Comparison of ENCODE assay signal across 16 cellular contexts in the genomic region with DNA sequence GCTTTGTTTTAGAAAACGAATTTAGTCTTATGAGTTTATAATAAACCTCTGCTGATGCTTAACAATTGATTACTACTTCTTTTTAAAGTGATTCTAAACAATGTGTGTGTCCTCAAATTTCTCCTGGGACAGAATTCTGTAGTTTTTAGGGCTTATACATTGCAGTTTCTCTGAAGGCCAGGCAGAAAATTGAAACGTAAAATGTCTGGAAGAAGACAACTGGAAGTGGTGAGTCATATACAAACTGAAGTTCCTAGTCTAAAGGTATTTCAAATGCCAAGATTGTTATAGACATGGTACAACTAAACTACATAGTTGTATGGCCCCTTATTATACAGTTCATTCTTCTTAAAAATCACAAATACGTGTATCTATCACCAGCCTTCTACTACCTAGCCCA.
"Had no signal": no experiment of that assay in that cellular context is flagged by ENCODE, and none has a peak within 500 bp of the region (broad histone marks: within the 10 kb centered on the region; RNA-seq: fewer than 3 reads in every experiment).

No MANE protein-coding gene starts in this region.

- DNase-seq: activated CD4-positive, alpha-beta T cell treated with anti-CD3 and anti-CD28 coated beads for 36 hours; activated CD8-positive, alpha-beta memory T cell treated with anti-CD3 and anti-CD28 coated beads, Interleukin-2, amount 50 U/mL, for 48 hours; activated CD8-positive, alpha-beta T cell treated with anti-CD3 and anti-CD28 coated beads, Interleukin-2, amount 10 ng/mL, durations not matched to agents 7 days and 5 days; activated naive CD8-positive, alpha-beta T cell treated with anti-CD3 and anti-CD28 coated beads, Interleukin-2, amount 10 ng/mL, durations not matched to agents 7 days and 5 days; aorta; effector CD8-positive, alpha-beta T cell; lower lobe of right lung; stimulated activated CD4-positive, alpha-beta T cell treated with anti-CD3 and anti-CD28 coated beads, Interleukin-12 subunit alpha, Interleukin-12 subunit beta, amount 100 ng/mL, for 4 hours; stimulated activated CD4-positive, alpha-beta T cell treated with anti-CD3 and anti-CD28 coated beads, Interleukin-2, amount 100 ng/mL, for 48 hours; stimulated activated naive CD4-positive, alpha-beta T cell treated with Interleukin-2 at 50 U/mL for 16 hours; testis; WERI-Rb-1 had no signal

- H3K4me1 ChIP-seq: lower lobe of right lung, sigmoid colon, testis had no signal

- H3K4me3 ChIP-seq: coronary artery, lower lobe of right lung, mucosa of descending colon, sigmoid colon, testis had no signal

- H3K27me3 ChIP-seq: sigmoid colon, testis had no signal

- H3K9me3 ChIP-seq: lower lobe of right lung, mucosa of descending colon, sigmoid colon, testis had no signal

- H3K36me3 ChIP-seq: lower lobe of right lung, sigmoid colon, WERI-Rb-1 had no signal

- H3K27ac ChIP-seq: coronary artery, lower lobe of right lung, sigmoid colon, testis, WERI-Rb-1 had no signal

- ATAC-seq: activated CD4-positive, alpha-beta T cell treated with anti-CD3 and anti-CD28 coated beads for 36 hours; activated CD8-positive, alpha-beta T cell treated with anti-CD3 and anti-CD28 coated beads, Interleukin-2, amount 10 ng/mL, durations not matched to agents 7 days and 5 days; lower lobe of right lung; mucosa of descending colon; natural killer cell treated with Interleukin-12 subunit alpha and Interleukin-12 subunit beta and Interleukin-15 and Interleukin-18, amount 100 ng/mL, for 72 hours had no signal
